ENCODE assay signal across 15 cellular contexts in genomic region chr13:73035660-73036059, GRCh38. TPM values are rescaled to one million over a fixed set of nuclear protein-coding genes. Genes with fewer than 3 reads are reported as not detected.
DNase-seq lines count a peak whose midpoint lies in the region; ATAC-seq and TF ChIP-seq lines count a peak whose summit lies in the region.
"Had no signal": no experiment of that assay in that cellular context is flagged by ENCODE, and none has a peak within 500 bp of the region (broad histone marks: within the 10 kb centered on the region; RNA-seq: fewer than 3 reads in every experiment).

No MANE protein-coding gene starts in this region.

- H4K8ac ChIP-seq in trophoblast cell (ENCODE audit: low read depth, low read length): no peak overlapping the region

- H2BK5ac ChIP-seq in trophoblast cell (ENCODE audit: low read depth, low read length, poor library complexity): no peak overlapping the region

- H3K79me2 ChIP-seq in GM23338 (replicated peaks; ENCODE audit: insufficient read depth) (no peaks in the 10 kb centered on the region), hepatocyte (no peaks in the 10 kb centered on the region), trophoblast cell (ENCODE audit: control insufficient read depth, insufficient read depth, low read length, poor library complexity) (no peaks in the 10 kb centered on the region)

- WGBS in hepatocyte (ENCODE audit: low lambda C conversion rate, missing lambda C conversion rate): 41% methylated on average over 2 of the region's 2 CpGs
- WGBS in trophoblast cell (ENCODE audit: extremely low coverage, insufficient coverage, insufficient read length): no CpG with 5 or more reads among the region's 2 CpGs

- H2AK5ac ChIP-seq in trophoblast cell (ENCODE audit: low read length): no peak overlapping the region

- H4K20me1 ChIP-seq in GM23338 (replicated peaks; ENCODE audit: insufficient read depth): no peaks in the 10 kb centered on the region
- no peaks in the 10 kb centered on the region for H4K20me1 ChIP-seq in hepatocyte (ENCODE audit: insufficient read depth, poor library complexity, severe bottlenecking)

- no peak overlapping the region for H4K12ac ChIP-seq in trophoblast cell (ENCODE audit: low read depth, low read length)

- peaks cover 9% of the 10 kb centered on the region; the same call in 1 of the 2 replicates for H3K4me1 ChIP-seq in GM23338 (ENCODE audit: insufficient read depth)
- H3K4me1 ChIP-seq in hepatocyte (ENCODE audit: insufficient read depth): peaks cover 14% of the 10 kb centered on the region
- H3K4me1 ChIP-seq in trophoblast cell (ENCODE audit: control insufficient read depth in 1 of 2, insufficient read depth in 2 of 2, low read length in 2 of 2): peaks cover 8 to 10% of the 10 kb centered on the region in 2 experiments
- H3K4me1 ChIP-seq: BE2C had no signal

- H3K9ac ChIP-seq in trophoblast cell (ENCODE audit: low read length): no peak overlapping the region

- no peak for ATAC-seq in GM23338
- ATAC-seq in HG03135 (IDR thresholded peaks at IDR 0.05; ENCODE audit: unreplicated experiment): no peak

- H3K36me3 ChIP-seq in GM23338 (ENCODE audit: insufficient read depth) (no peaks in the 10 kb centered on the region), hepatocyte (replicated peaks; ENCODE audit: insufficient read depth, low read depth) (no peaks in the 10 kb centered on the region), trophoblast cell (ENCODE audit: control insufficient read depth in 1 of 2, insufficient read depth in 2 of 2, low read length in 2 of 2) (no peaks in the 10 kb centered on the region), MG63 (no peaks in the 10 kb centered on the region)
- H3K36me3 ChIP-seq: BE2C, HAP-1 had no signal

- TF ChIP-seq CTCF in GM23338 (conservative IDR thresholded peaks at IDR 0.05; ENCODE audit: low read depth in 2 of 2): no peak
- TF ChIP-seq CTCF in hepatocyte (IDR thresholded peaks at IDR 0.05; ENCODE audit: poor library complexity): no peak

- no peak overlapping the region for H3K23ac ChIP-seq in trophoblast cell (ENCODE audit: low read length)

- no peak overlapping the region for H4K91ac ChIP-seq in trophoblast cell (ENCODE audit: low read depth, low read length)

- peaks cover 23% of the 10 kb centered on the region; the same call in 1 of the 2 replicates for H3K27me3 ChIP-seq in GM23338 (ENCODE audit: insufficient read depth)
- no peaks in the 10 kb centered on the region for H3K27me3 ChIP-seq in hepatocyte
- H3K27me3 ChIP-seq in trophoblast cell (ENCODE audit: insufficient read depth, low read length): no peaks in the 10 kb centered on the region
- H3K27me3 ChIP-seq in MG63: no peaks in the 10 kb centered on the region
- H3K27me3 ChIP-seq: BE2C had no signal

- peaks cover 6% of the 10 kb centered on the region for H3K79me1 ChIP-seq in trophoblast cell (ENCODE audit: low read length)

- H3F3A ChIP-seq in GM23338 (replicated peaks; ENCODE audit: low read depth): no peaks in the 10 kb centered on the region

- no peak overlapping the region for H2AFZ ChIP-seq in GM23338
- no peak overlapping the region for H2AFZ ChIP-seq in hepatocyte
- H2AFZ ChIP-seq in trophoblast cell (ENCODE audit: insufficient read depth, low read length, poor library complexity): no peak overlapping the region

- no peak overlapping the region for H2BK120ac ChIP-seq in trophoblast cell (ENCODE audit: insufficient read depth, low read length, poor library complexity)

- no peak overlapping the region for H3K4me3 ChIP-seq in GM23338
- no peak overlapping the region for H3K4me3 ChIP-seq in hepatocyte
- no peak overlapping the region for H3K4me3 ChIP-seq in trophoblast cell (ENCODE audit: low read depth, low read length)
- no peak overlapping the region for H3K4me3 ChIP-seq in MG63
- H3K4me3 ChIP-seq: HAP-1 had no signal

- no peak overlapping the region for H3K14ac ChIP-seq in trophoblast cell (ENCODE audit: low read length)

- H3K4me2 ChIP-seq in GM23338 (no peak overlapping the region), hepatocyte (no peak overlapping the region), trophoblast cell (ENCODE audit: low read length) (no peak overlapping the region)

- H3K27ac ChIP-seq in GM23338 (ENCODE audit: low read depth): no peak overlapping the region
- no peak overlapping the region for H3K27ac ChIP-seq in hepatocyte
- peak overlapping the region; percentile 6 for H3K27ac ChIP-seq in trophoblast cell (ENCODE audit: low read depth, low read length)

- H3K4me1 Mint-ChIP-seq in GM23338: peaks cover 11% of the 10 kb centered on the region; the same call in 2 of the 3 replicates
- H3K4me1 Mint-ChIP-seq: CD4-positive, CD25-positive, alpha-beta regulatory T cell; CD8-positive, alpha-beta memory T cell had no signal

- no peak overlapping the region for H3K27ac Mint-ChIP-seq in GM23338
- H3K27ac Mint-ChIP-seq: CD4-positive, CD25-positive, alpha-beta regulatory T cell; CD8-positive, alpha-beta memory T cell had no signal

- no peak overlapping the region for H3K18ac ChIP-seq in trophoblast cell (ENCODE audit: low read length)

- no peaks in the 10 kb centered on the region for H3K36me3 Mint-ChIP-seq in GM23338 (ENCODE audit: low read depth)
- H3K36me3 Mint-ChIP-seq: CD4-positive, CD25-positive, alpha-beta regulatory T cell had no signal

- H3K4me3 Mint-ChIP-seq in GM23338: no peak overlapping the region
- H3K4me3 Mint-ChIP-seq: CD4-positive, CD25-positive, alpha-beta regulatory T cell; CD8-positive, alpha-beta memory T cell had no signal

- H3K9me2 ChIP-seq in GM23338 (ENCODE audit: insufficient read depth) (no peaks in the 10 kb centered on the region), hepatocyte (replicated peaks; ENCODE audit: insufficient read depth) (no peaks in the 10 kb centered on the region)

- H3K4ac ChIP-seq in trophoblast cell (ENCODE audit: low read depth, low read length): no peak overlapping the region

- H2BK12ac ChIP-seq in trophoblast cell (ENCODE audit: low read length): no peak overlapping the region

- no peaks in the 10 kb centered on the region for H3K9me3 Mint-ChIP-seq in GM23338
- H3K9me3 Mint-ChIP-seq: CD8-positive, alpha-beta memory T cell had no signal

- DNase-seq in EH (ENCODE audit: low read depth): peak; percentile 12
- DNase-seq in GM23338 (ENCODE audit: low spot score): peak; percentile 13
- DNase-seq in hepatocyte (ENCODE audit: low spot score): peak; percentile 12
- peak; percentile 67 to 95 for DNase-seq in trophoblast cell
- DNase-seq in MG63: no peak
- no peak for DNase-seq in NCI-H524 (lab: John Stamatoyannopoulos, UW)
- DNase-seq: ACHN; BE2C; C1 segment of cervical spinal cord; CD4-positive, CD25-positive, alpha-beta regulatory T cell; CD8-positive, alpha-beta memory T cell; COR-L47; GF-D8 had no signal

- peaks cover 2% of the 10 kb centered on the region for H3K27me3 Mint-ChIP-seq in GM23338 (ENCODE audit: insufficient read depth, low read depth, poor library complexity)
- H3K27me3 Mint-ChIP-seq: CD4-positive, CD25-positive, alpha-beta regulatory T cell had no signal

- H3K9me3 ChIP-seq in hepatocyte (ENCODE audit: low read depth): no peaks in the 10 kb centered on the region
- no peaks in the 10 kb centered on the region for H3K9me3 ChIP-seq in trophoblast cell (ENCODE audit: insufficient read depth, low read depth, low read length)
- no peaks in the 10 kb centered on the region for H3K9me3 ChIP-seq in MG63
- H3K9me3 ChIP-seq: BE2C, HAP-1 had no signal

TF ChIP-seq in GM23338, 12 proteins besides CTCF, POLR2A, EP300 and RAD21:
- no peak for TF ChIP-seq POLR2AphosphoS5 (IDR thresholded peaks at IDR 0.05; ENCODE audit: low read depth)
- TF ChIP-seq ZNF331 (CRISPR knock-in tag; IDR thresholded peaks at IDR 0.05; ENCODE audit: low read depth): no peak
- no peak for TF ChIP-seq EZH2 (IDR thresholded peaks at IDR 0.05; ENCODE audit: low read depth, unreplicated experiment)
- TF ChIP-seq JUNB (IDR thresholded peaks at IDR 0.05; ENCODE audit: unreplicated experiment): no peak
- TF ChIP-seq ETS1 (IDR thresholded peaks at IDR 0.05): no peak

RNA-seq across cellular contexts. Expression of gene KLF5, which starts 23.1 kb away (rescaled TPM):
- 0.66 and 1.5 TPM in 2 replicates for total RNA-seq in GM23338 (2014; rRNA removed; shearing (Covaris generic))
- 1.7 and 1.8 TPM in 2 replicates for polyA plus RNA-seq in GM23338 (2016; fragmentation: Nextera tagmentation; extraction: Ambion mirVana)
- total RNA-seq in hepatocyte: 95.8 and 99.9 TPM in 2 replicates
- 92.6 and 94.4 TPM in 2 replicates for polyA plus RNA-seq in hepatocyte
- 38.8 and 41.2 TPM in 2 replicates for polyA plus RNA-seq in trophoblast cell (2013)
- 2.6 and 4.4 TPM in 2 replicates for total RNA-seq in MG63 (2014; rRNA removed; shearing (Covaris generic); ENCODE audit: low replicate concordance)

Comparison
In these comparisons a context has a peak if more than half of its experiments do, and no peak if none do; other contexts are left out.
1. DNase-seq: peak in EH (single experiment), GM23338 (single experiment), hepatocyte (single experiment) and trophoblast cell (2 of 2); none in MG63 (single experiment) and NCI-H524 (0 of 2).
2. RNA of gene KLF5, which starts 23.1 kb away (total RNA-seq): 95.8 to 99.9 TPM in hepatocyte; 2.6 to 4.4 TPM in MG63 and 0.66 to 1.5 TPM in GM23338; every median in the first group is over 10 times any median in the second.